Comparison of ENCODE assay signal across 23 cellular contexts in the genomic region with DNA sequence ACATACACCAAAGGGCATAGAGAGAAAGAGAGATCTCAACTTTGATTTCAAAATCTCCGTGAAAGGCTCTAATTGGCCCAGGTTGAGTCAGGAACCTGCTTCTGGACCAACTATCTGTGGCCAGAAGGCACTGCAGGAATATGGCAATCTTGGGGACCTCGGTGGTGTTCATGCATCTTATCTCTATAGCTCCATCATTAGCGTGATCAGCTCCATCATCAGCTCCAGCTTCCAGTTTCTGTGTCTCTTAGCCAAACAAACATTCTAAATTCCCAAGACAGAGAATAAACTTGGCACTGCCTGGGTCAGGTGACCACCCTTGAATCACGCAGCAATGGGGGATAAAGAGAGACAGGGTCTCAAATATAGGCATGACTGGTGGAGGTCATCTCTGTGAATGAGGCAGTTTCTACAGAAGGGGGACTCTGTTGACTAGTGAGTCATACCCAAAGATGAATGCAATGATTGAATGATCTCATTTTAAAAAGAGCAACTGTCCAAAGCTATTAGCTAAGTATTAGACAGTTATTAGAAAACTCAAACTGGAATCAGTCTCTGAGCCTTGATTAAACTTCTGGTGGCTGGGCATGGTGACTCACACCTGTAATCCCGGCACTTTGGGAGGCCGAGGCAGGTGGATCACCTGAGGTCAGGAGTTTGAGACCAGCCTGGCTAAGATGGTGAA. TPM values are rescaled to one million over a fixed set of nuclear protein-coding genes. Genes with fewer than 3 reads are reported as not detected.
DNase-seq lines count a peak whose midpoint lies in the region; ATAC-seq lines count a peak whose summit lies in the region.
"Had no signal": no experiment of that assay in that cellular context is flagged by ENCODE, and none has a peak within 500 bp of the region (broad histone marks: within the 10 kb centered on the region; RNA-seq: fewer than 3 reads in every experiment).

No MANE protein-coding gene starts in this region.

- H3K4me3 Mint-ChIP-seq in stimulated activated naive CD8-positive, alpha-beta T cell treated with anti-CD3 and anti-CD28 coated beads, Interleukin-15, amount 100 ng/mL, for 72 hours = no peak overlapping the region
- H3K4me3 Mint-ChIP-seq in activated naive CD8-positive, alpha-beta T cell treated with anti-CD3 and anti-CD28 coated beads, Interleukin-2, amount 50 U/mL, for 24 hours = no peak overlapping the region
- no peak overlapping the region for H3K4me3 Mint-ChIP-seq in naive B cell
- H3K4me3 Mint-ChIP-seq: activated CD8-positive, alpha-beta T cell treated with anti-CD3 and anti-CD28 coated beads for 36 hours; effector memory CD8-positive, alpha-beta T cell; neural progenitor cell; type B pancreatic cell had no signal

- H3K27me3 Mint-ChIP-seq in stimulated activated naive CD8-positive, alpha-beta T cell treated with anti-CD3 and anti-CD28 coated beads, Interleukin-15, amount 100 ng/mL, for 72 hours = no peaks in the 10 kb centered on the region
- no peaks in the 10 kb centered on the region for H3K27me3 Mint-ChIP-seq in activated naive CD8-positive, alpha-beta T cell treated with anti-CD3 and anti-CD28 coated beads, Interleukin-2, amount 50 U/mL, for 24 hours
- no peaks in the 10 kb centered on the region for H3K27me3 Mint-ChIP-seq in naive B cell
- H3K27me3 Mint-ChIP-seq: activated CD8-positive, alpha-beta T cell treated with anti-CD3 and anti-CD28 coated beads for 36 hours; effector memory CD8-positive, alpha-beta T cell; type B pancreatic cell had no signal

- no peak for ATAC-seq in stimulated activated naive CD8-positive, alpha-beta T cell treated with anti-CD3 and anti-CD28 coated beads, Interleukin-15, amount 100 ng/mL, for 72 hours
- ATAC-seq in stimulated activated naive CD8-positive, alpha-beta T cell treated with anti-CD3 and anti-CD28 coated beads, Interleukin-15, Interleukin-2, amounts not matched to agents 100 U/mL and 50 U/mL, for 24 hours = no peak
- ATAC-seq in activated naive CD8-positive, alpha-beta T cell treated with anti-CD3 and anti-CD28 coated beads, Interleukin-2, amount 50 U/mL, for 24 hours = no peak
- ATAC-seq in naive B cell (ENCODE audit: low read depth in 2 of 2) (no peak), GM21423 (IDR thresholded peaks at IDR 0.05; ENCODE audit: unreplicated experiment) (no peak)
- ATAC-seq: activated CD4-positive, CD25-positive, alpha-beta regulatory T cell treated with anti-CD3 and anti-CD28 coated beads, Interleukin-2, amount 50 U/mL, for 24 hours; activated CD8-positive, alpha-beta T cell treated with anti-CD3 and anti-CD28 coated beads for 36 hours; effector memory CD8-positive, alpha-beta T cell; esophagus mucosa; foreskin keratinocyte; HCT116; Right ventricle myocardium inferior had no signal

- H3K9me3 Mint-ChIP-seq in stimulated activated naive CD8-positive, alpha-beta T cell treated with anti-CD3 and anti-CD28 coated beads, Interleukin-15, amount 100 ng/mL, for 72 hours = no peaks in the 10 kb centered on the region
- no peaks in the 10 kb centered on the region for H3K9me3 Mint-ChIP-seq in activated naive CD8-positive, alpha-beta T cell treated with anti-CD3 and anti-CD28 coated beads, Interleukin-2, amount 50 U/mL, for 24 hours
- no peaks in the 10 kb centered on the region for H3K9me3 Mint-ChIP-seq in naive B cell
- H3K9me3 Mint-ChIP-seq: activated CD8-positive, alpha-beta T cell treated with anti-CD3 and anti-CD28 coated beads for 36 hours; effector memory CD8-positive, alpha-beta T cell; neural progenitor cell; type B pancreatic cell had no signal

- H3K27ac Mint-ChIP-seq in stimulated activated naive CD8-positive, alpha-beta T cell treated with anti-CD3 and anti-CD28 coated beads, Interleukin-15, amount 100 ng/mL, for 72 hours = peak overlapping the region; percentile 9 to 15
- H3K27ac Mint-ChIP-seq in activated naive CD8-positive, alpha-beta T cell treated with anti-CD3 and anti-CD28 coated beads, Interleukin-2, amount 50 U/mL, for 24 hours = peak overlapping the region; percentile 9
- peak overlapping the region in 5 of 6 donors; percentile 69 to 99 (median 93) for H3K27ac Mint-ChIP-seq in naive B cell
- H3K27ac Mint-ChIP-seq: neural progenitor cell, type B pancreatic cell had no signal

- peaks cover 31% of the 10 kb centered on the region for H3K36me3 Mint-ChIP-seq in activated naive CD8-positive, alpha-beta T cell treated with anti-CD3 and anti-CD28 coated beads, Interleukin-2, amount 50 U/mL, for 24 hours (ENCODE audit: low read depth)
- H3K36me3 Mint-ChIP-seq in naive B cell = no peaks in the 10 kb centered on the region

- peaks cover 37% of the 10 kb centered on the region for H3K4me1 Mint-ChIP-seq in stimulated activated naive CD8-positive, alpha-beta T cell treated with anti-CD3 and anti-CD28 coated beads, Interleukin-15, amount 100 ng/mL, for 72 hours
- H3K4me1 Mint-ChIP-seq in activated naive CD8-positive, alpha-beta T cell treated with anti-CD3 and anti-CD28 coated beads, Interleukin-2, amount 50 U/mL, for 24 hours = peaks cover 56% of the 10 kb centered on the region
- H3K4me1 Mint-ChIP-seq in naive B cell = peaks cover 28 to 54% (median 40%) of the 10 kb centered on the region in 3 donors

- no peak for DNase-seq in stimulated activated naive CD8-positive, alpha-beta T cell treated with anti-CD3 and anti-CD28 coated beads, Interleukin-15, amount 100 ng/mL, for 72 hours
- no peak for DNase-seq in stimulated activated naive CD8-positive, alpha-beta T cell treated with anti-CD3 and anti-CD28 coated beads, Interleukin-15, Interleukin-2, amounts not matched to agents 100 U/mL and 50 U/mL, for 24 hours
- DNase-seq in activated naive CD8-positive, alpha-beta T cell treated with anti-CD3 and anti-CD28 coated beads, Interleukin-2, amount 50 U/mL, for 24 hours = no peak
- DNase-seq in naive B cell (no peak), NAMALWA (ENCODE audit: low spot score) (no peak)
- no peak for DNase-seq in effector CD4-positive, alpha-beta T cell
- DNase-seq in activated CD8-positive, alpha-beta memory T cell treated with anti-CD3 and anti-CD28 coated beads, Interleukin-2, amount 50 U/mL, for 48 hours = no peak
- DNase-seq: activated CD8-positive, alpha-beta T cell treated with anti-CD3 and anti-CD28 coated beads for 36 hours; activated gamma-delta T cell; adrenal gland; effector memory CD8-positive, alpha-beta T cell; foreskin keratinocyte; NCI-H1417 treated with DMSO at 0.1 percent for 48 hours; NCI-H2081 treated with DMSO at 0.1 percent for 48 hours; NCI-H446; SW 1271 had no signal

RNA-seq across cellular contexts. Expression of a gene that starts 5.4 kb away (rescaled TPM):
- polyA plus RNA-seq in naive B cell (ENCODE audit: low read depth in 6 of 6) = 10 to 100 TPM in 5 of 6 donors, 1 to 10 TPM in 1; 9.6 to 32.4 (median 28.9) TPM

Comparison
In these comparisons a context has a peak if more than half of its experiments do, and no peak if none do; other contexts are left out.
1. H3K27ac Mint-ChIP-seq: peak in every context shown above with its lines; median percentile 93 in naive B cell; 12 in stimulated activated naive CD8-positive, alpha-beta T cell treated with anti-CD3 and anti-CD28 coated beads, Interleukin-15, amount 100 ng/mL, for 72 hours; 9 in activated naive CD8-positive, alpha-beta T cell treated with anti-CD3 and anti-CD28 coated beads, Interleukin-2, amount 50 U/mL, for 24 hours.